34 cellular contexts compared by ENCODE assay signal in the genomic region with DNA sequence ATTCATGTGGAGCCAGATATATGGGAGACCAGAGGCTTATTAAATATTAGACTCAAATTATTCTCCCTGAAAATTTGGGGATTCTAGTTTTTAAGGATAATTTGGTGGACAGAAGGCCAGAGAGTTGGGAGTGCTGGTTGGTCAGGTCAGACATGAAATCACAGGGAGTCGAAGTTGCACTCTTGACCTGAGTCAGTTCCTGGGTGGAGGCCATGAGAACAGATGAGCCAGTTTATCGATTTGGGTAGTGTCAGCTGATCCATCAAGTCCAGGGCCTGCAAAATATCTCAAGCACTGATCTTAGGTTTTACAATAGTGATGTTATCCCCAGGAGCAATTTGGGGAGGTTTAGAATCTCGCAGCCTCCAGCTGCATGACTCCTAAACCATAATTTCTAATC.
"Had no signal": no experiment of that assay in that cellular context is flagged by ENCODE, and none has a peak within 500 bp of the region (broad histone marks: within the 10 kb centered on the region; RNA-seq: fewer than 3 reads in every experiment).

No MANE protein-coding gene starts in this region.

- H3K9me3 ChIP-seq: adrenal gland had no signal

- H3K27ac ChIP-seq: adrenal gland, body of pancreas, brain microvascular endothelial cell, breast epithelium, VCaP had no signal

- FAIRE-seq: astrocyte, TTC549 had no signal

- H3K27me3 ChIP-seq: adrenal gland, body of pancreas, brain microvascular endothelial cell, breast epithelium had no signal

- DNase-seq: activated B cell treated with CpG ODN at 0.5 μM for 24 hours; activated CD4-positive, alpha-beta memory T cell treated with anti-CD3 and anti-CD28 coated beads for 36 hours; activated CD4-positive, alpha-beta T cell treated with anti-CD3 and anti-CD28 coated beads for 4 hours; activated CD4-positive, alpha-beta T cell treated with anti-CD3 and anti-CD28 coated beads, Interleukin-2, amount 10 ng/mL, durations not matched to agents 24 days and 14 days; activated CD4-positive, alpha-beta T cell treated with anti-CD3 and anti-CD28 coated beads, Interleukin-2, amount 50 U/mL, for 1 hour; activated CD4-positive, alpha-beta T cell treated with anti-CD3 and anti-CD28 coated beads, Interleukin-2, amount 50 U/mL, for 4 hours; activated CD4-positive, CD25-positive, alpha-beta regulatory T cell treated with anti-CD3 and anti-CD28 coated beads, Interleukin-2, amount 50 U/mL, for 72 hours; activated CD8-positive, alpha-beta memory T cell treated with anti-CD3 and anti-CD28 coated beads, Interleukin-2, amount 50 U/mL, for 4 hours; activated CD8-positive, alpha-beta T cell treated with anti-CD3 and anti-CD28 coated beads for 36 hours; activated effector memory CD4-positive, alpha-beta T cell treated with anti-CD3 and anti-CD28 coated beads, Interleukin-2, amount 50 U/mL, for 16 hours; activated gamma-delta T cell treated with Interleukin-2 at 50 U/mL for 16 hours; activated naive CD4-positive, alpha-beta T cell; activated naive CD4-positive, alpha-beta T cell treated with anti-CD3 and anti-CD28 coated beads for 36 hours; activated naive CD4-positive, alpha-beta T cell treated with anti-CD3 and anti-CD28 coated beads, Interleukin-2, amount 50 U/mL, for 16 hours; activated naive CD8-positive, alpha-beta T cell treated with anti-CD3 and anti-CD28 coated beads for 36 hours; activated T-cell treated with anti-CD3 and anti-CD28 coated beads for 4 hours; activated T-cell treated with anti-CD3 and anti-CD28 coated beads, Interleukin-2, amount 50 U/mL, for 1 hour; activated T-cell treated with anti-CD3 and anti-CD28 coated beads, Interleukin-2, amount 50 U/mL, for 4 hours; activated T-cell treated with anti-CD3 and anti-CD28 coated beads, Interleukin-2, amount 50 U/mL, for 72 hours; adrenal gland; amniotic stem cell; aorta; body of pancreas; brain microvascular endothelial cell; central memory CD4-positive, alpha-beta T cell; T-helper 1 cell; T-helper 2 cell; T-helper 9 cell had no signal

- ATAC-seq: activated CD8-positive, alpha-beta T cell treated with anti-CD3 and anti-CD28 coated beads for 36 hours; activated naive CD4-positive, alpha-beta T cell treated with anti-CD3 and anti-CD28 coated beads, Interleukin-2, amount 50 U/mL, for 72 hours; activated T-cell treated with anti-CD3 and anti-CD28 coated beads, Interleukin-2, amount 50 U/mL, for 4 hours; activated T-cell treated with anti-CD3 and anti-CD28 coated beads, Interleukin-2, amount 50 U/mL, for 72 hours; activated T-helper 17 cell treated with anti-CD3 and anti-CD28 coated beads, Interleukin-2, amount 50 U/mL, for 72 hours; body of pancreas had no signal

- H3K4me1 ChIP-seq: adrenal gland, body of pancreas, breast epithelium had no signal

- H3K36me3 ChIP-seq: adrenal gland, brain microvascular endothelial cell, breast epithelium had no signal

- H3K4me3 ChIP-seq: adrenal gland, body of pancreas, breast epithelium had no signal
